In genomic region chr4:183099537-183100297, GRCh38 we compare ENCODE assay signal across 8 cellular contexts. TPM values are rescaled to one million over a fixed set of nuclear protein-coding genes. Genes with fewer than 3 reads are reported as not detected.
DNase-seq lines count a peak whose midpoint lies in the region; ATAC-seq, FAIRE-seq and TF ChIP-seq lines count a peak whose summit lies in the region.

No MANE protein-coding gene starts in this region.

- no peak for FAIRE-seq in HepG2 (lab: Jason Lieb, UNC)

- POLR2A ChIA-PET in HepG2 (lab: Yijun Ruan, JAX) = interaction anchor here (0.9 to 4.4 kb wide), 6 partner anchors 11 to 125 kb away, joined by 3 to 78 read pairs (median 12); no protein-coding TSS in a partner anchor

- H3K4me1 Mint-ChIP-seq in chondrocyte (ENCODE audit: low read depth) = peaks cover 47% of the 10 kb centered on the region
- H3K4me1 Mint-ChIP-seq in stimulated activated naive CD8-positive, alpha-beta T cell treated with anti-CD3 and anti-CD28 coated beads, Interleukin-15, Interleukin-2, amounts not matched to agents 100 ng/mL and 50 ng/mL, for 24 hours (ENCODE audit: low read depth) = peaks cover 3% of the 10 kb centered on the region

- peaks cover 29% of the 10 kb centered on the region for H3K4me1 ChIP-seq in SJSA1 (replicated peaks)
- H3K4me1 ChIP-seq in HepG2 (ENCODE audit: insufficient read depth, low read length) = peaks cover 68% of the 10 kb centered on the region

- peak overlapping the region; percentile 74 for H3K27ac Mint-ChIP-seq in chondrocyte (ENCODE audit: unreplicated experiment)
- H3K27ac Mint-ChIP-seq in stimulated activated naive CD8-positive, alpha-beta T cell treated with anti-CD3 and anti-CD28 coated beads, Interleukin-15, Interleukin-2, amounts not matched to agents 100 ng/mL and 50 ng/mL, for 24 hours = no peak overlapping the region

- H2AFZ ChIP-seq in HepG2 (ENCODE audit: low read length) = no peak overlapping the region

- H3K4me3 ChIP-seq in SJSA1 = peak overlapping the region; percentile 99
- H3K4me3 ChIP-seq in HepG2 (replicated peaks in 1 of 3; ENCODE audit: insufficient read depth in 1 of 3, low read depth in 2 of 3, low read length in 3 of 3) = peak overlapping the region; percentile 90 to 97 (median 91)

- WGBS in HepG2 (ENCODE audit: low lambda C conversion rate) = 0% methylated on average over 7 of the region's 73 CpGs

- CTCF ChIA-PET in HepG2 (lab: Yijun Ruan, JAX; ENCODE audit: low intra/inter-chr PET ratio, low total read pairs) = interaction anchor here (0.7 kb wide), 1 partner anchor 26 kb away, joined by 3 read pairs; no protein-coding TSS in a partner anchor

- H3K27ac ChIP-seq in SJSA1 (peak overlapping the region; percentile 99), HepG2 (ENCODE audit: extremely low read length, insufficient read depth, low read length) (peak overlapping the region; percentile 99)

- DNase-seq in ACHN = peak; percentile 44
- peak; percentile 55 to 60 for DNase-seq in SJSA1 (ENCODE audit: low read depth in 1 of 2, low spot score in 2 of 2)
- DNase-seq in chondrocyte (ENCODE audit: low spot score) = peak; percentile 90
- DNase-seq in HepG2 (ENCODE audit: low spot score) = peak; percentile 35
- no peak for DNase-seq in GOT3 (lab: John Stamatoyannopoulos, UW)

- peak overlapping the region; percentile 91 for H3K4me2 ChIP-seq in HepG2 (ENCODE audit: low read depth, low read length)

- H3K36me3 ChIP-seq in SJSA1 (peaks cover 13% of the 10 kb centered on the region), HepG2 (replicated peaks in 1 of 2; ENCODE audit: control insufficient read depth in 1 of 2, insufficient read depth in 2 of 2, low read length in 2 of 2) (0 out of 5 replicates have a peak, but pooled peaks cover 0 to 2% of the 10 kb centered on the region in 2 experiments)

- no peaks in the 10 kb centered on the region for H3K27me3 Mint-ChIP-seq in chondrocyte (ENCODE audit: low read depth)
- H3K27me3 Mint-ChIP-seq in stimulated activated naive CD8-positive, alpha-beta T cell treated with anti-CD3 and anti-CD28 coated beads, Interleukin-15, Interleukin-2, amounts not matched to agents 100 ng/mL and 50 ng/mL, for 24 hours = peaks cover 53% of the 10 kb centered on the region

- H3K36me3 Mint-ChIP-seq in chondrocyte (ENCODE audit: low read depth) = no peaks in the 10 kb centered on the region
- H3K36me3 Mint-ChIP-seq in stimulated activated naive CD8-positive, alpha-beta T cell treated with anti-CD3 and anti-CD28 coated beads, Interleukin-15, Interleukin-2, amounts not matched to agents 100 ng/mL and 50 ng/mL, for 24 hours (ENCODE audit: low read depth) = no peaks in the 10 kb centered on the region

- ATAC-seq in GM19351 (IDR thresholded peaks at IDR 0.05; ENCODE audit: unreplicated experiment) (peak; percentile 0), HepG2 (peak; percentile 9), HG03565 (IDR thresholded peaks at IDR 0.05; ENCODE audit: unreplicated experiment) (no peak)

- TF ChIP-seq RAD21 in HepG2 (CRISPR knock-in tag; IDR thresholded peaks at IDR 0.05) = peak; percentile 63; the same call in 1 of the 2 replicates

- H3K4me3 Mint-ChIP-seq in chondrocyte (ENCODE audit: unreplicated experiment) = peak overlapping the region; percentile 77
- peak overlapping the region; percentile 68 for H3K4me3 Mint-ChIP-seq in stimulated activated naive CD8-positive, alpha-beta T cell treated with anti-CD3 and anti-CD28 coated beads, Interleukin-15, Interleukin-2, amounts not matched to agents 100 ng/mL and 50 ng/mL, for 24 hours

- H4K20me1 ChIP-seq in HepG2 (ENCODE audit: insufficient read depth, low read length) = peaks cover 33% of the 10 kb centered on the region

- H3K9me3 ChIP-seq in SJSA1 (replicated peaks) = 0 out of 2 replicates have a peak, but pooled peaks cover 3% of the 10 kb centered on the region
- no peaks in the 10 kb centered on the region for H3K9me3 ChIP-seq in HepG2 (ENCODE audit: low read length)

- intact Hi-C loops in HepG2 (cut with micrococcal nuclease; ENCODE audit: unreplicated experiment) = loop anchor here (2.0 to 5.0 kb wide), 3 partner anchors 19 to 73 kb away; no protein-coding TSS in a partner anchor

- H3K9ac ChIP-seq in HepG2 (ENCODE audit: insufficient read depth, low read depth, low read length) = peak overlapping the region; percentile 99

- in situ Hi-C loops in ACHN (cut with HindIII; ENCODE audit: low pct_ligation_motif_present, low pct_unique_long_range_greater_than_20kb, low sequenced_read_pairs) = no loop called here
- in situ Hi-C loops in HepG2 (cut with HindIII; ENCODE audit: extremely low pct_ligation_motif_present, low pct_unique_long_range_greater_than_20kb) = loop anchor here (5.0 kb wide), 1 partner anchor 73 kb away; no protein-coding TSS in a partner anchor

- no peaks in the 10 kb centered on the region for H3K27me3 ChIP-seq in SJSA1 (replicated peaks)
- H3K27me3 ChIP-seq in HepG2 (ENCODE audit: control insufficient read depth in 1 of 2, insufficient read depth in 2 of 2, low read length in 2 of 2) = no peaks in the 10 kb centered on the region; a peak in 1 of 5 replicates

- TF ChIP-seq CTCF in chondrocyte (IDR thresholded peaks at IDR 0.05) (peak; percentile 46), HepG2 (CRISPR knock-in tag; IDR thresholded peaks at IDR 0.05) (peak; percentile 39; the same call in 1 of the 2 replicates)

- TSS peak; percentile 36 for BruUV-seq in HepG2 (replicated peaks; lab: Mats Ljungman, UMichigan)

- peaks cover 68% of the 10 kb centered on the region for H3K79me2 ChIP-seq in HepG2 (ENCODE audit: insufficient read depth, low read length)

- no peak for TF ChIP-seq EP300 in HepG2 (IDR thresholded peaks at IDR 0.05; ENCODE audit: low read depth in 2 of 2, low read length in 2 of 2)
- no peak for TF ChIP-seq EP300 in HepG2 (CRISPR knock-in tag; IDR thresholded peaks at IDR 0.05; ENCODE audit: borderline replicate concordance)

- H3K9me3 Mint-ChIP-seq in chondrocyte (ENCODE audit: low read depth) = no peaks in the 10 kb centered on the region
- H3K9me3 Mint-ChIP-seq in stimulated activated naive CD8-positive, alpha-beta T cell treated with anti-CD3 and anti-CD28 coated beads, Interleukin-15, Interleukin-2, amounts not matched to agents 100 ng/mL and 50 ng/mL, for 24 hours = no peaks in the 10 kb centered on the region

- no peak for TF ChIP-seq POLR2A in HepG2 (IDR thresholded peaks at IDR 0.05; ENCODE audit: insufficient read depth in 1 of 2, low read depth in 2 of 2, low read length in 2 of 2)

TF ChIP-seq in HepG2, 621 proteins besides CTCF, POLR2A, EP300 and RAD21 (continues in another document):
- TF ChIP-seq SRF (IDR thresholded peaks at IDR 0.05; ENCODE audit: low read depth, low read length) = no peak
- peak in 1 of 2 experiments; percentile 54; a peak in 1 of 4 replicates for TF ChIP-seq HMGXB4 (CRISPR knock-in tag; IDR thresholded peaks at IDR 0.05; ENCODE audit: borderline replicate concordance in 1 of 2, low read depth in 1 of 2)
- TF ChIP-seq ZFP90 (CRISPR knock-in tag; IDR thresholded peaks at IDR 0.05; ENCODE audit: borderline replicate concordance) = no peak
- no peak for TF ChIP-seq RFX5 (IDR thresholded peaks at IDR 0.05; ENCODE audit: low read depth, low read length)
- no peak for TF ChIP-seq NPAS2 (CRISPR knock-in tag; IDR thresholded peaks at IDR 0.05; ENCODE audit: borderline replicate concordance)
- TF ChIP-seq ZNF816 (CRISPR knock-in tag; IDR thresholded peaks at IDR 0.05; ENCODE audit: borderline replicate concordance) = no peak
- TF ChIP-seq TEAD2 (CRISPR knock-in tag; IDR thresholded peaks at IDR 0.05) = no peak
- TF ChIP-seq MAFG (CRISPR knock-in tag; IDR thresholded peaks at IDR 0.05) = no peak

RNA-seq across cellular contexts. Expression of gene WWC2, which starts 0.7 kb away (rescaled TPM):
- total RNA-seq in SJSA1 (2014; rRNA removed; shearing (Covaris generic)) = 42.5 and 55.5 TPM in 2 replicates
- total RNA-seq in chondrocyte (41.5 to 54.5 TPM (median 48.0 TPM) in 3 replicates), HepG2 (2016; rRNA removed; fragmentation: Illumina TruSeq; extraction: Trizol) (40.0 and 44.6 TPM in 2 replicates)
- 9.4 and 9.9 TPM in 2 replicates for total RNA-seq in HepG2 (2016; cell fraction: cytosol; rRNA removed; fragmentation: Illumina TruSeq; extraction: Trizol; ENCODE audit: low read depth)
- 39.3 and 44.7 TPM in 2 replicates for total RNA-seq in HepG2 (2016; cell fraction: insoluble cytoplasmic fraction; rRNA removed; fragmentation: Illumina TruSeq; extraction: Trizol)
- 20.4 and 25.6 TPM in 2 replicates for total RNA-seq in HepG2 (2016; cell fraction: membrane; rRNA removed; fragmentation: Illumina TruSeq; extraction: Trizol)
- total RNA-seq in HepG2 (2016; cell fraction: nucleus; rRNA removed; fragmentation: Illumina TruSeq; extraction: Trizol) = 53.6 and 60.5 TPM in 2 replicates
- 39.9 and 50.1 TPM in 2 replicates for polyA plus RNA-seq in HepG2 (2011; rRNA removed)
- 28.1 and 30.9 TPM in 2 replicates for polyA plus RNA-seq in HepG2 (2011; cell fraction: cytosol; rRNA removed)
- polyA plus RNA-seq in HepG2 (2011; cell fraction: nucleus; rRNA removed) = 89.9 and 101 TPM in 2 replicates
- 43.9 and 54.9 TPM in 2 replicates for polyA plus RNA-seq in HepG2 (2012)
- 0.82 and 1.0 TPM in 2 replicates for polyA plus RNA-seq in HepG2 (2016; cell fraction: cytosol; fragmentation: Illumina TruSeq; extraction: Trizol; ENCODE audit: low read depth)
- 26.2 and 27.1 TPM in 2 replicates for polyA plus RNA-seq in HepG2 (2016; cell fraction: insoluble cytoplasmic fraction; fragmentation: Illumina TruSeq; extraction: Trizol; ENCODE audit: low read depth)
- 5.2 and 6.2 TPM in 2 replicates for polyA plus RNA-seq in HepG2 (2016; cell fraction: membrane; fragmentation: Illumina TruSeq; extraction: Trizol; ENCODE audit: low read depth)
- polyA plus RNA-seq in HepG2 (2016; cell fraction: nucleus; fragmentation: Illumina TruSeq; extraction: Trizol; ENCODE audit: insufficient read depth, low read depth) = 41.4 and 50.5 TPM in 2 replicates
- 11.7 and 43.0 TPM in 2 replicates for polyA minus RNA-seq in HepG2 (2011; rRNA and poly(A)+ RNA removed; ENCODE audit: low replicate concordance)
- polyA minus RNA-seq in HepG2 (2011; cell fraction: cytosol; rRNA and poly(A)+ RNA removed) = 33.9 and 36.8 TPM in 2 replicates
- 200 and 232 TPM in 2 replicates for polyA minus RNA-seq in HepG2 (2011; cell fraction: nucleus; rRNA and poly(A)+ RNA removed)
